In the genomic region with DNA sequence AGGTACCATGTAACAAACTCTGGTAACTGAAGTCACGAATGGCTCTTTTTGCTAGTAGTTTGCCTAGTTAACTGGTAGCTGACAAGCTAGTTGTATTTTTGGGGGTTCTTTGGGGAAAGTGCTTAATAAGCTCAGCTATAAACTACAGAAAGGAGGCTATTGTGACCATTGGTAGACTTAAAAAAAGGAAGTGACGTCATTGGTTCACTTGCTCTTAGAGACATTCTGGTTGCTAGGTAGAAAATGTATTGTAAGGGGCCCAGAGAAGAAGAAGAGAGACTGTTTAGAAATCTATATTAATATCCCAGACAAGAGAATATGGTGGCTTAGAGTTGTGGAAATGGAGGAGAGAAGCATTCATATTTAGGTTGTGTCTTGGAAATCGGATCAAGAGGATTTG, we compare ENCODE assay signal across 12 cellular contexts.
DNase-seq lines count a peak whose midpoint lies in the region; ATAC-seq and TF ChIP-seq lines count a peak whose summit lies in the region.
"Had no signal": no experiment of that assay in that cellular context is flagged by ENCODE, and none has a peak within 500 bp of the region (broad histone marks: within the 10 kb centered on the region; RNA-seq: fewer than 3 reads in every experiment).

No MANE protein-coding gene starts in this region.

- no peaks in the 10 kb centered on the region for H4K20me1 ChIP-seq in Karpas-422 (ENCODE audit: insufficient read depth, low read depth, low read length)

- H3K4me1 Mint-ChIP-seq in activated T-helper 1 cell treated with anti-CD3 and anti-CD28 coated beads, Interleukin-12 subunit alpha, Interleukin-12 subunit beta, Interleukin-2, Interleukin-4 antibody, amounts not matched to agents 30 ng/mL and 10 ng/mL and 1 ng/mL, durations not matched to agents 14 hours and 24 hours and 36 hours (ENCODE audit: low read depth), result no peaks in the 10 kb centered on the region
- H3K4me1 Mint-ChIP-seq in activated CD4-positive, alpha-beta T cell treated with anti-CD3 and anti-CD28 coated beads for 36 hours, result no peaks in the 10 kb centered on the region

- H3K4me3 ChIP-seq in GM12865 (ENCODE audit: low read depth, low read length), result no peak overlapping the region
- H3K4me3 ChIP-seq in Karpas-422 (ENCODE audit: low read length), result no peak overlapping the region
- no peak overlapping the region for H3K4me3 ChIP-seq in H7 (ENCODE audit: insufficient read depth, low read depth, low read length)

- H3K4me2 ChIP-seq in Karpas-422 (ENCODE audit: low read depth, low read length, poor library complexity, severe bottlenecking), result no peak overlapping the region

- POLR2A ChIA-PET in activated CD4-positive, alpha-beta T cell treated with anti-CD3 and anti-CD28 coated beads for 36 hours (lab: Charles Lee), result no interaction called here

- no peaks in the 10 kb centered on the region for H3K27me3 ChIP-seq in Karpas-422 (ENCODE audit: low read length)
- H3K27me3 ChIP-seq in H7 (ENCODE audit: control insufficient read depth, insufficient read depth, low read length), result no peaks in the 10 kb centered on the region

- H2AFZ ChIP-seq in Karpas-422 (ENCODE audit: low read length), result no peak overlapping the region

- ATAC-seq in GM19328 (IDR thresholded peaks at IDR 0.05; ENCODE audit: unreplicated experiment) (peak; percentile 68), HG02885 (IDR thresholded peaks at IDR 0.05; ENCODE audit: poor library complexity, unreplicated experiment) (peak; percentile 76)
- no peak for ATAC-seq in activated CD4-positive, alpha-beta T cell treated with anti-CD3 and anti-CD28 coated beads for 36 hours

- no peaks in the 10 kb centered on the region for H3K9me3 Mint-ChIP-seq in activated T-helper 1 cell treated with anti-CD3 and anti-CD28 coated beads, Interleukin-12 subunit alpha, Interleukin-12 subunit beta, Interleukin-2, Interleukin-4 antibody, amounts not matched to agents 30 ng/mL and 10 ng/mL and 1 ng/mL, durations not matched to agents 14 hours and 24 hours and 36 hours
- H3K9me3 Mint-ChIP-seq in activated CD4-positive, alpha-beta T cell treated with anti-CD3 and anti-CD28 coated beads for 36 hours (ENCODE audit: low read depth), result no peaks in the 10 kb centered on the region

- no peaks in the 10 kb centered on the region for H3K79me2 ChIP-seq in Karpas-422 (ENCODE audit: low read length)

- no peak overlapping the region for H3K9ac ChIP-seq in Karpas-422 (ENCODE audit: low read length)

- H3K9me2 ChIP-seq in Karpas-422 (replicated peaks; ENCODE audit: insufficient read depth, low read length), result no peaks in the 10 kb centered on the region

- H3K36me3 ChIP-seq in Karpas-422 (ENCODE audit: insufficient read depth, low read length), result no peaks in the 10 kb centered on the region
- H3K36me3 ChIP-seq in H7 (replicated peaks; ENCODE audit: control insufficient read depth, insufficient read depth, low read length), result no peaks in the 10 kb centered on the region

- TF ChIP-seq CTCF in GM12865 (IDR thresholded peaks at IDR 0.05; ENCODE audit: insufficient read depth, low read depth, low read length, missing control alignments), result no peak

- intact Hi-C loops in activated T-helper 1 cell treated with anti-CD3 and anti-CD28 coated beads, Interleukin-12 subunit alpha, Interleukin-12 subunit beta, Interleukin-2, Interleukin-4 antibody, amounts not matched to agents 30 ng/mL and 10 ng/mL and 1 ng/mL, durations not matched to agents 14 hours and 24 hours and 36 hours (cut with micrococcal nuclease), result no loop called here
- intact Hi-C loops in activated CD4-positive, alpha-beta T cell treated with anti-CD3 and anti-CD28 coated beads for 36 hours (cut with DNase I, micrococcal nuclease), result no loop called here

- CTCF ChIA-PET in activated CD4-positive, alpha-beta T cell treated with anti-CD3 and anti-CD28 coated beads for 36 hours (lab: Charles Lee), result no interaction called here

- no peak overlapping the region for H3K27ac Mint-ChIP-seq in activated T-helper 1 cell treated with anti-CD3 and anti-CD28 coated beads, Interleukin-12 subunit alpha, Interleukin-12 subunit beta, Interleukin-2, Interleukin-4 antibody, amounts not matched to agents 30 ng/mL and 10 ng/mL and 1 ng/mL, durations not matched to agents 14 hours and 24 hours and 36 hours
- no peak overlapping the region for H3K27ac Mint-ChIP-seq in activated CD4-positive, alpha-beta T cell treated with anti-CD3 and anti-CD28 coated beads for 36 hours

- DNase-seq in GM12865 (ENCODE audit: low read depth), result peak; percentile 7
- peak; percentile 46 for DNase-seq in Karpas-422
- DNase-seq in RPMI8226, result no peak
- DNase-seq in activated T-helper 1 cell treated with anti-CD3 and anti-CD28 coated beads, Interleukin-12 subunit alpha, Interleukin-12 subunit beta, Interleukin-2, Interleukin-4 antibody, amounts not matched to agents 30 ng/mL and 10 ng/mL and 1 ng/mL, durations not matched to agents 14 hours and 24 hours and 36 hours (ENCODE audit: low spot score), result no peak
- DNase-seq in H7, result no peak
- DNase-seq in activated CD4-positive, alpha-beta T cell treated with anti-CD3 and anti-CD28 coated beads for 36 hours, result no peak
- DNase-seq: activated T-cell treated with anti-CD3 and anti-CD28 coated beads, Interleukin-2, amount 50 U/mL, for 1 hour; NCI-H187 treated with DMSO at 0.1 percent for 48 hours had no signal

- no peak overlapping the region for H3K4me3 Mint-ChIP-seq in activated T-helper 1 cell treated with anti-CD3 and anti-CD28 coated beads, Interleukin-12 subunit alpha, Interleukin-12 subunit beta, Interleukin-2, Interleukin-4 antibody, amounts not matched to agents 30 ng/mL and 10 ng/mL and 1 ng/mL, durations not matched to agents 14 hours and 24 hours and 36 hours
- H3K4me3 Mint-ChIP-seq in activated CD4-positive, alpha-beta T cell treated with anti-CD3 and anti-CD28 coated beads for 36 hours, result no peak overlapping the region

- H3K27me3 Mint-ChIP-seq in activated T-helper 1 cell treated with anti-CD3 and anti-CD28 coated beads, Interleukin-12 subunit alpha, Interleukin-12 subunit beta, Interleukin-2, Interleukin-4 antibody, amounts not matched to agents 30 ng/mL and 10 ng/mL and 1 ng/mL, durations not matched to agents 14 hours and 24 hours and 36 hours (ENCODE audit: insufficient read depth), result no peaks in the 10 kb centered on the region
- peaks cover 5% of the 10 kb centered on the region for H3K27me3 Mint-ChIP-seq in activated CD4-positive, alpha-beta T cell treated with anti-CD3 and anti-CD28 coated beads for 36 hours

- no peaks in the 10 kb centered on the region for H3K36me3 Mint-ChIP-seq in activated T-helper 1 cell treated with anti-CD3 and anti-CD28 coated beads, Interleukin-12 subunit alpha, Interleukin-12 subunit beta, Interleukin-2, Interleukin-4 antibody, amounts not matched to agents 30 ng/mL and 10 ng/mL and 1 ng/mL, durations not matched to agents 14 hours and 24 hours and 36 hours (ENCODE audit: low read depth)
- no peaks in the 10 kb centered on the region for H3K36me3 Mint-ChIP-seq in activated CD4-positive, alpha-beta T cell treated with anti-CD3 and anti-CD28 coated beads for 36 hours (ENCODE audit: low read depth)

- H3K9me3 ChIP-seq in Karpas-422 (ENCODE audit: low read length), result no peaks in the 10 kb centered on the region

- no peak overlapping the region for H3K27ac ChIP-seq in Karpas-422 (ENCODE audit: low read length)
- H3K27ac ChIP-seq: RWPE1, VCaP had no signal

- H3K4me1 ChIP-seq in Karpas-422 (ENCODE audit: low read length), result no peaks in the 10 kb centered on the region

Comparison
In these comparisons a context has a peak if more than half of its experiments do, and no peak if none do; other contexts are left out.
1. DNase-seq: peak in GM12865 (single experiment) and Karpas-422 (single experiment); none in RPMI8226 (single experiment), activated T-helper 1 cell treated with anti-CD3 and anti-CD28 coated beads, Interleukin-12 subunit alpha, Interleukin-12 subunit beta, Interleukin-2, Interleukin-4 antibody, amounts not matched to agents 30 ng/mL and 10 ng/mL and 1 ng/mL, durations not matched to agents 14 hours and 24 hours and 36 hours (single experiment), H7 (single experiment) and activated CD4-positive, alpha-beta T cell treated with anti-CD3 and anti-CD28 coated beads for 36 hours (single experiment).